In the genomic region with DNA sequence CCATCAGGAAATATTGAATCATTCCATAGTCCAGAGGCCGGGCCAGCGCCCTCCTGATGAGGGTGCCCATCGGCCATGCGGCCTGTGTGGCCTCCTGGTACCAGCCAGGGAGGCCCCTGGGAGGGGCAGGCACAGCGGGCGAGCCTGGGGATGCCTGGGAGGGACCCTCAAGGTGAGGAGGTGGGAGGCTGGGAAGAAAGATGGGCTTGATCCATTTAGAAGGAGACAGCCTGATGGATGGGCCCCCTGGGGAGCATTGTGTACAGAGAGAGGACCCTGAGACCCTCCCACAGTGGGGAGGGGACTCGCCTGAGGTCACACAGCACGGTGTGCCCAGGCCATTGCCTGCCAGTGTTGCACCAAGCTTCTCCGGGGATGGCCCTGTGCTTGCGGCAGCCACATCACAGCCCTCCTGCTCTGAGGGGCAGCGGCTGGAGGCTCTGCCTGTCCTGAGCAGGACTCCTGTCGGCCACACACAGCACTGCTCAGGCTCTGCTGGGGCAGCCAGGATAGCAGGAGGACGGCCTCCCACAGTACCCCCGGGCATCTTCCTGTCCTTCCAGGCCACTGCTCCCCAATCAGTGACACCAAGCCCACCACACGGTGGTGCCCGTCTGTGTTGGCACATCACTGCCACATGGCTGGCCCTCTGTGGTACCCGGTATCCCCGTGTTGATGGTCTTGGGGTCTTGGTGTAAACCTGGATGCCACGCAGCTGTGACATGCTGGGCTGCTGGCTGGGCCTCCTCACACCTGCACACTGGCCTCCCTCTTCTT, we compare ENCODE assay signal across 1 cellular context.
TF ChIP-seq lines count a peak whose summit lies in the region.

No MANE protein-coding gene starts in this region.

TF ChIP-seq in HepG2, 621 proteins besides CTCF, POLR2A, EP300 and RAD21:
- TF ChIP-seq ONECUT2 (CRISPR knock-in tag; IDR thresholded peaks at IDR 0.05) (no peak), ATF6 (CRISPR knock-in tag; conservative IDR thresholded peaks at IDR 0.05) (no peak), ZNF572 (CRISPR knock-in tag; IDR thresholded peaks at IDR 0.05) (no peak)
